In the genomic region with DNA sequence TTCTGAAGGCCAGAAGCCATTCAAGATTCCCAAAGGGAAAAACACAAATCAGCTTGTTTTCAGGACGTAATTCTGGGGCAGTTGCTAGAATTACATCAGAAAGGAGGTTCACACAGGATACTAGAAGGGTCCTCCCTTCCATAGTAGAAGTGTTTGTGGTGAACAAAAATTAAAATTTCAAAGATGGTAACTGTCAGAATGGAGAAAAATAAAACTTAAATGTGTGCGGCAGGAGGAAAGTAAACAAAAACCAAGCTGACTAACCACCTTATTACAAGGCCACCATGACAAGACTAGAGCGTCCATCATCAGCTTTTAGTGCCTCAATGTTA, we compare ENCODE assay signal across 34 cellular contexts. TPM values are rescaled to one million over a fixed set of nuclear protein-coding genes. Genes with fewer than 3 reads are reported as not detected.
"Had no signal": no experiment of that assay in that cellular context is flagged by ENCODE, and none has a peak within 500 bp of the region (broad histone marks: within the 10 kb centered on the region; RNA-seq: fewer than 3 reads in every experiment).

No MANE protein-coding gene starts in this region.

- DNase-seq: activated CD4-positive, alpha-beta T cell treated with anti-CD3 and anti-CD28 coated beads, Interleukin-2, amount 10 ng/mL, durations not matched to agents 7 days and 5 days; activated CD8-positive, alpha-beta T cell treated with anti-CD3 and anti-CD28 coated beads, Interleukin-2, amount 10 ng/mL, durations not matched to agents 7 days and 5 days; activated effector memory CD4-positive, alpha-beta T cell treated with Interleukin-2 at 50 U/mL for 16 hours; activated naive CD4-positive, alpha-beta T cell treated with anti-CD3 and anti-CD28 coated beads, Interleukin-2, amount 10 ng/mL, durations not matched to agents 7 days and 5 days; activated naive CD8-positive, alpha-beta T cell treated with anti-CD3 and anti-CD28 coated beads, Interleukin-2, amount 50 U/mL, for 24 hours; activated T-cell treated with anti-CD3 and anti-CD28 coated beads, Interleukin-2, amount 50 U/mL, for 24 hours; anterior cingulate cortex; MM.1S; MV-4-11; NCI-H1092; NCI-H1436 treated with DMSO at 0.1 percent for 48 hours; NCI-H1694 treated with DMSO at 0.1 percent for 48 hours; NCI-H2029; NCI-H2171 treated with DMSO at 0.1 percent for 48 hours; NCI-H510A; NCI-H526; NCI-H748 treated with DMSO at 0.1 percent for 48 hours; NK-92 treated with Interleukin-12 subunit alpha and Interleukin-12 subunit beta, amount 100 ng/mL, for 24 hours; PC-3; Peyer's patch; RPMI8226; SHP77 treated with DMSO at 0.1 percent for 48 hours; SK-N-SH had no signal

- H3K4me1 ChIP-seq: Peyer's patch, SJSA1 had no signal

- H3K4me1 Mint-ChIP-seq: activated CD4-positive, alpha-beta T cell treated with anti-CD3 and anti-CD28 coated beads, Interleukin-2, amount 10 ng/mL, durations not matched to agents 7 days and 5 days; activated naive CD4-positive, alpha-beta T cell treated with anti-CD3 and anti-CD28 coated beads, Interleukin-2, amount 10 ng/mL, durations not matched to agents 7 days and 5 days; brain had no signal

- H3K9ac ChIP-seq: KMS-11, SK-N-SH had no signal

- H3K4me3 ChIP-seq: Peyer's patch, SJSA1 had no signal

- H3K4me3 Mint-ChIP-seq: activated CD4-positive, alpha-beta T cell treated with anti-CD3 and anti-CD28 coated beads for 36 hours; activated CD4-positive, alpha-beta T cell treated with anti-CD3 and anti-CD28 coated beads, Interleukin-2, amount 10 ng/mL, durations not matched to agents 7 days and 5 days; activated CD8-positive, alpha-beta T cell treated with anti-CD3 and anti-CD28 coated beads, Interleukin-2, amount 10 ng/mL, durations not matched to agents 7 days and 5 days; activated naive CD4-positive, alpha-beta T cell treated with anti-CD3 and anti-CD28 coated beads, Interleukin-2, amount 10 ng/mL, durations not matched to agents 7 days and 5 days; activated naive CD8-positive, alpha-beta T cell; activated naive CD8-positive, alpha-beta T cell treated with anti-CD3 and anti-CD28 coated beads, Interleukin-2, amount 50 U/mL, for 24 hours; activated T-cell treated with anti-CD3 and anti-CD28 coated beads, Interleukin-2, amount 50 U/mL, for 24 hours; brain; T-helper 1 cell treated with Interleukin-12 subunit alpha and Interleukin-12 subunit beta and Interleukin-4 antibody, amounts not matched to agents 30 μg/mL and 1 μg/mL, for 36 hours; T-helper 2 cell treated with Interferon-gamma antibody and Interleukin-4, amounts not matched to agents 5 μg/mL and 100 μg/mL, for 36 hours; WTC11 had no signal

- H3K9me3 ChIP-seq: Peyer's patch, SJSA1, SK-N-SH had no signal

- FAIRE-seq: bronchial epithelial cell, TTC549 had no signal

- H3K27me3 Mint-ChIP-seq: activated CD4-positive, alpha-beta T cell treated with anti-CD3 and anti-CD28 coated beads for 36 hours; activated CD4-positive, alpha-beta T cell treated with anti-CD3 and anti-CD28 coated beads, Interleukin-2, amount 10 ng/mL, durations not matched to agents 7 days and 5 days; activated naive CD4-positive, alpha-beta T cell treated with anti-CD3 and anti-CD28 coated beads, Interleukin-2, amount 10 ng/mL, durations not matched to agents 7 days and 5 days; activated naive CD8-positive, alpha-beta T cell; activated naive CD8-positive, alpha-beta T cell treated with anti-CD3 and anti-CD28 coated beads, Interleukin-2, amount 50 U/mL, for 24 hours; activated T-cell treated with anti-CD3 and anti-CD28 coated beads, Interleukin-2, amount 50 U/mL, for 24 hours; brain had no signal

- H3K9me3 Mint-ChIP-seq: activated CD4-positive, alpha-beta T cell treated with anti-CD3 and anti-CD28 coated beads, Interleukin-2, amount 10 ng/mL, durations not matched to agents 7 days and 5 days; activated naive CD4-positive, alpha-beta T cell treated with anti-CD3 and anti-CD28 coated beads, Interleukin-2, amount 10 ng/mL, durations not matched to agents 7 days and 5 days; activated naive CD8-positive, alpha-beta T cell treated with anti-CD3 and anti-CD28 coated beads, Interleukin-2, amount 50 U/mL, for 24 hours; activated T-cell treated with anti-CD3 and anti-CD28 coated beads, Interleukin-2, amount 50 U/mL, for 24 hours; brain; T-helper 1 cell treated with Interleukin-12 subunit alpha and Interleukin-12 subunit beta and Interleukin-4 antibody, amounts not matched to agents 30 μg/mL and 1 μg/mL, for 36 hours; T-helper 2 cell treated with Interferon-gamma antibody and Interleukin-4, amounts not matched to agents 5 μg/mL and 100 μg/mL, for 36 hours had no signal

- H3K27ac Mint-ChIP-seq: activated CD4-positive, alpha-beta T cell treated with anti-CD3 and anti-CD28 coated beads, Interleukin-2, amount 10 ng/mL, durations not matched to agents 7 days and 5 days; activated CD8-positive, alpha-beta T cell treated with anti-CD3 and anti-CD28 coated beads, Interleukin-2, amount 10 ng/mL, durations not matched to agents 7 days and 5 days; activated naive CD4-positive, alpha-beta T cell treated with anti-CD3 and anti-CD28 coated beads, Interleukin-2, amount 10 ng/mL, durations not matched to agents 7 days and 5 days; activated naive CD8-positive, alpha-beta T cell; activated naive CD8-positive, alpha-beta T cell treated with anti-CD3 and anti-CD28 coated beads, Interleukin-2, amount 50 U/mL, for 24 hours; brain; T-helper 1 cell treated with Interleukin-12 subunit alpha and Interleukin-12 subunit beta and Interleukin-4 antibody, amounts not matched to agents 30 μg/mL and 1 μg/mL, for 36 hours; T-helper 2 cell treated with Interferon-gamma antibody and Interleukin-4, amounts not matched to agents 5 μg/mL and 100 μg/mL, for 36 hours; WTC11 had no signal

- H3K4me2 ChIP-seq: KMS-11, SK-N-SH had no signal

- H3K27ac ChIP-seq: KMS-11, Peyer's patch, SJSA1 had no signal

- ATAC-seq: activated CD8-positive, alpha-beta T cell treated with anti-CD3 and anti-CD28 coated beads, Interleukin-2, amount 10 ng/mL, durations not matched to agents 7 days and 5 days; PC-3 had no signal

- H3K27me3 ChIP-seq: Peyer's patch, SJSA1 had no signal

RNA-seq across cellular contexts. Expression of a gene that starts 37.1 kb away (rescaled TPM):
- total RNA-seq: activated CD4-positive, alpha-beta T cell treated with anti-CD3 and anti-CD28 coated beads for 36 hours; activated CD4-positive, alpha-beta T cell treated with anti-CD3 and anti-CD28 coated beads, Interleukin-2, amount 10 ng/mL, durations not matched to agents 7 days and 5 days; activated CD8-positive, alpha-beta T cell treated with anti-CD3 and anti-CD28 coated beads, Interleukin-2, amount 10 ng/mL, durations not matched to agents 7 days and 5 days; bronchial epithelial cell; LHCN-M2; PC-3; Peyer's patch had no signal
